ENCODE assay signal across 18 cellular contexts in genomic region chr10:65931291-65932080, GRCh38.
"Had no signal": no experiment of that assay in that cellular context is flagged by ENCODE, and none has a peak within 500 bp of the region (broad histone marks: within the 10 kb centered on the region; RNA-seq: fewer than 3 reads in every experiment).

No MANE protein-coding gene starts in this region.

- H3K27ac ChIP-seq: body of pancreas, prostate gland, suprapubic skin, upper lobe of left lung had no signal

- DNase-seq: activated B cell treated with CpG ODN at 0.5 μM for 24 hours; activated CD4-positive, alpha-beta T cell treated with anti-CD3 and anti-CD28 coated beads, Interleukin-2, amount 50 U/mL, for 1 hour; activated T-cell treated with anti-CD3 and anti-CD28 coated beads for 4 hours; body of pancreas; cerebellar nuclear complex; effector memory CD8-positive, alpha-beta T cell; hypothalamus; left colon; naive thymus-derived CD8-positive, alpha-beta T cell; occipital lobe; stimulated activated CD4-positive, alpha-beta T cell treated with anti-CD3 and anti-CD28 coated beads, Interleukin-12 subunit alpha, Interleukin-12 subunit beta, amount 100 ng/mL, for 4 hours; stimulated activated CD4-positive, alpha-beta T cell treated with anti-CD3 and anti-CD28 coated beads, Interleukin-2, amount 100 ng/mL, for 48 hours; stimulated activated naive CD4-positive, alpha-beta T cell treated with Interleukin-2 at 50 U/mL for 16 hours; T-helper 17 cell; upper lobe of left lung had no signal

- H3K27me3 ChIP-seq: body of pancreas, suprapubic skin, upper lobe of left lung had no signal

- H3K4me1 ChIP-seq: body of pancreas, prostate gland, suprapubic skin, upper lobe of left lung had no signal

- H3K36me3 ChIP-seq: prostate gland, suprapubic skin, upper lobe of left lung had no signal

- H3K4me3 ChIP-seq: body of pancreas, prostate gland, suprapubic skin, upper lobe of left lung had no signal

- H3K9me3 ChIP-seq: body of pancreas, prostate gland, suprapubic skin, upper lobe of left lung had no signal

- ATAC-seq: body of pancreas; effector memory CD8-positive, alpha-beta T cell; left colon; naive thymus-derived CD8-positive, alpha-beta T cell; sciatic nerve; T-helper 17 cell had no signal
